ENCODE assay signal across 20 cellular contexts in genomic region chr5:78555870-78556269, GRCh38.
DNase-seq lines count a peak whose midpoint lies in the region; ATAC-seq, FAIRE-seq and TF ChIP-seq lines count a peak whose summit lies in the region.
"Had no signal": no experiment of that assay in that cellular context is flagged by ENCODE, and none has a peak within 500 bp of the region (broad histone marks: within the 10 kb centered on the region; RNA-seq: fewer than 3 reads in every experiment).

No MANE protein-coding gene starts in this region.

- H2AFZ ChIP-seq in Loucy (ENCODE audit: low read length) (no peak overlapping the region), K562 (ENCODE audit: low read depth, low read length) (no peak overlapping the region)

- no peak overlapping the region for H3K4me2 ChIP-seq in Loucy (ENCODE audit: low read depth, low read length, poor library complexity, severe bottlenecking)
- no peak overlapping the region for H3K4me2 ChIP-seq in K562 (ENCODE audit: insufficient read depth, low read length)

- H3K79me2 ChIP-seq in Loucy (ENCODE audit: insufficient read depth, low read length) = no peaks in the 10 kb centered on the region
- H3K79me2 ChIP-seq in K562 (ENCODE audit: control insufficient read depth, insufficient read depth, low read length) = no peaks in the 10 kb centered on the region

- H3K36me3 Mint-ChIP-seq in endodermal cell (ENCODE audit: low read depth) = peaks cover 53% of the 10 kb centered on the region
- peaks cover 87% of the 10 kb centered on the region for H3K36me3 Mint-ChIP-seq in nephron progenitor cell (ENCODE audit: low read depth)
- H3K36me3 Mint-ChIP-seq: CD4-positive, CD25-positive, alpha-beta regulatory T cell had no signal

- H3K9me3 Mint-ChIP-seq in endodermal cell (no peaks in the 10 kb centered on the region), nephron progenitor cell (peaks cover 24% of the 10 kb centered on the region)

- POLR2A ChIA-PET in K562 (lab: Yijun Ruan, JAX) = interaction anchor here (0.6 kb wide), 1 partner anchor 181 kb away, joined by 4 read pairs; no protein-coding TSS in a partner anchor

- no peaks in the 10 kb centered on the region for H3F3A ChIP-seq in Loucy (ENCODE audit: low read depth)

- no peak for TF ChIP-seq POLR2A in K562 (conservative IDR thresholded peaks at IDR 0.05)

- in situ Hi-C loops in K562 (cut with MboI) (no loop called here), brain microvascular endothelial cell (cut with HindIII; ENCODE audit: low pct_ligation_motif_present, low sequenced_read_pairs) (no loop called here)

- H3K9me1 ChIP-seq in K562 (ENCODE audit: control insufficient read depth, insufficient read depth, low read length) = no peaks in the 10 kb centered on the region

- intact Hi-C loops in left ventricle myocardium inferior (cut with micrococcal nuclease) (no loop called here), left ventricle myocardium superior (cut with micrococcal nuclease) (no loop called here), K562 (cut with micrococcal nuclease) (no loop called here)

- H3K27me3 Mint-ChIP-seq in endodermal cell (ENCODE audit: insufficient read depth) (no peaks in the 10 kb centered on the region), nephron progenitor cell (ENCODE audit: low read depth, poor library complexity) (peaks cover 3% of the 10 kb centered on the region)

- DNase-seq in left ventricle myocardium inferior = no peak
- no peak for DNase-seq in left ventricle myocardium superior
- no peak for DNase-seq in K562 (ENCODE audit: extremely low read depth in 1 of 4, low spot score in 3 of 4)
- DNase-seq in brain microvascular endothelial cell = no peak
- no peak for DNase-seq in endodermal cell
- DNase-seq in amygdala (lab: John Stamatoyannopoulos, UW) = no peak
- no peak for DNase-seq in nephron progenitor cell
- DNase-seq: 8988T; BE2C; CD4-positive, CD25-positive, alpha-beta regulatory T cell; DMS153; MV-4-11; NCI-H1694 treated with DMSO at 0.1 percent for 48 hours; NCI-H2227 treated with DMSO at 0.1 percent for 48 hours; NCI-H510A treated with DMSO at 0.1 percent for 48 hours; NCI-H82 had no signal

- no peaks in the 10 kb centered on the region for H3K36me3 ChIP-seq in left ventricle myocardium inferior
- H3K36me3 ChIP-seq in Loucy (ENCODE audit: insufficient read depth, low read length) = no peaks in the 10 kb centered on the region
- H3K36me3 ChIP-seq in K562 (ENCODE audit: control insufficient read depth, insufficient read depth, low read length) = no peaks in the 10 kb centered on the region
- H3K36me3 ChIP-seq in brain microvascular endothelial cell (replicated peaks) = no peaks in the 10 kb centered on the region
- peaks cover 47% of the 10 kb centered on the region for H3K36me3 ChIP-seq in endodermal cell (ENCODE audit: control insufficient read depth, insufficient read depth, low read length)
- H3K36me3 ChIP-seq: BE2C, HAP-1, SJSA1 had no signal

- WGBS in K562 (ENCODE audit: insufficient coverage, low coverage, missing lambda C conversion rate) = 6% methylated on average over 1 of the region's 1 CpG
- 94% methylated on average over 1 of the region's 1 CpG; no CpG with 5 or more reads in 1 of the 2 experiments for WGBS in endodermal cell (ENCODE audit: insufficient coverage in 1 of 2, insufficient read length in 1 of 2), 2 experiments

- H3K9me2 ChIP-seq in Loucy (replicated peaks; ENCODE audit: low read depth, low read length) = no peaks in the 10 kb centered on the region

- H3K4me3 ChIP-seq in left ventricle myocardium inferior = no peak overlapping the region
- H3K4me3 ChIP-seq in Loucy (ENCODE audit: low read length, poor library complexity, severe bottlenecking) = no peak overlapping the region
- no peak overlapping the region for H3K4me3 ChIP-seq in K562
- no peak overlapping the region for H3K4me3 ChIP-seq in brain microvascular endothelial cell (ENCODE audit: low read depth, low read length)
- H3K4me3 ChIP-seq in endodermal cell (ENCODE audit: low read length) = no peak overlapping the region
- H3K4me3 ChIP-seq: HAP-1, SJSA1 had no signal

- H4K20me1 ChIP-seq in Loucy (ENCODE audit: insufficient read depth, low read length, poor library complexity, severe bottlenecking) (no peaks in the 10 kb centered on the region), K562 (replicated peaks; ENCODE audit: control insufficient read depth, insufficient read depth, low read length) (0 out of 2 replicates have a peak, but pooled peaks cover 5% of the 10 kb centered on the region)

- no peaks in the 10 kb centered on the region for H3K9me3 ChIP-seq in left ventricle myocardium inferior (replicated peaks)
- no peaks in the 10 kb centered on the region for H3K9me3 ChIP-seq in Loucy (ENCODE audit: insufficient read depth, low read depth, low read length)
- H3K9me3 ChIP-seq in K562 (replicated peaks; ENCODE audit: control insufficient read depth, insufficient read depth, low read depth, low read length) = no peaks in the 10 kb centered on the region
- H3K9me3 ChIP-seq in endodermal cell (ENCODE audit: control insufficient read depth, low read length) = no peaks in the 10 kb centered on the region
- H3K9me3 ChIP-seq: BE2C, HAP-1, SJSA1 had no signal

- H3K4me3 Mint-ChIP-seq in endodermal cell (no peak overlapping the region), nephron progenitor cell (no peak overlapping the region)
- H3K4me3 Mint-ChIP-seq: CD4-positive, CD25-positive, alpha-beta regulatory T cell had no signal

- peaks cover 9% of the 10 kb centered on the region for H3K4me1 Mint-ChIP-seq in endodermal cell
- H3K4me1 Mint-ChIP-seq in nephron progenitor cell = peaks cover 29% of the 10 kb centered on the region

- CTCF ChIA-PET in K562 (lab: Yijun Ruan, JAX; ENCODE audit: low intra/inter-chr PET ratio) = interaction anchor here (0.8 kb wide), 1 partner anchor 71 kb away, joined by 3 read pairs; no protein-coding TSS in a partner anchor

- peak in 1 of 2 experiments; percentile 48; a peak in 2 of 4 replicates for TF ChIP-seq RAD21 in K562 (CRISPR knock-in tag; conservative IDR thresholded peaks at IDR 0.05 in 1 of 2, IDR thresholded peaks at IDR 0.05 in 1 of 2)

- FAIRE-seq in K562 (lab: Jason Lieb, UNC) = no peak
- FAIRE-seq: GM19239 had no signal

- no peak for ATAC-seq in left ventricle myocardium superior
- no peak for ATAC-seq in K562

- TF ChIP-seq EP300 in K562 (IDR thresholded peaks at IDR 0.05; ENCODE audit: low read length) = no peak

- no peak overlapping the region for H3K27ac Mint-ChIP-seq in endodermal cell
- H3K27ac Mint-ChIP-seq in nephron progenitor cell = no peak overlapping the region

- H3K27me3 ChIP-seq in left ventricle myocardium inferior (ENCODE audit: low read depth) = no peaks in the 10 kb centered on the region
- no peaks in the 10 kb centered on the region for H3K27me3 ChIP-seq in Loucy (ENCODE audit: insufficient read depth, low read length, poor library complexity, severe bottlenecking)
- H3K27me3 ChIP-seq in K562 (ENCODE audit: control insufficient read depth in 2 of 2, insufficient read depth in 2 of 2, low read length in 2 of 2) = no peaks in the 10 kb centered on the region
- no peaks in the 10 kb centered on the region for H3K27me3 ChIP-seq in brain microvascular endothelial cell (replicated peaks)
- H3K27me3 ChIP-seq in endodermal cell (ENCODE audit: control insufficient read depth, insufficient read depth, low read length, poor library complexity, severe bottlenecking) = no peaks in the 10 kb centered on the region
- H3K27me3 ChIP-seq: BE2C, SJSA1 had no signal

- H3K9ac ChIP-seq in Loucy (ENCODE audit: low read depth, low read length, poor library complexity, severe bottlenecking) (no peak overlapping the region), K562 (ENCODE audit: insufficient read depth in 1 of 2, low read depth in 2 of 2, low read length in 2 of 2) (no peak overlapping the region), endodermal cell (ENCODE audit: extremely low read depth, low read length, poor library complexity, severe bottlenecking) (no peak overlapping the region)

- H3K27ac ChIP-seq in left ventricle myocardium inferior (replicated peaks) (no peak overlapping the region), K562 (ENCODE audit: extremely low read depth, low read depth, low read length) (no peak overlapping the region), brain microvascular endothelial cell (no peak overlapping the region), endodermal cell (ENCODE audit: low read depth, low read length) (no peak overlapping the region)
- H3K27ac ChIP-seq: SJSA1 had no signal

- H3K4me1 ChIP-seq in left ventricle myocardium inferior (peaks cover 23% of the 10 kb centered on the region), Loucy (ENCODE audit: insufficient read depth, low read length, poor library complexity, severe bottlenecking) (no peaks in the 10 kb centered on the region), K562 (replicated peaks in 1 of 2; ENCODE audit: control insufficient read depth in 2 of 2, insufficient read depth in 2 of 2, low read length in 2 of 2) (no peaks in the 10 kb centered on the region), endodermal cell (ENCODE audit: control insufficient read depth, insufficient read depth, low read length) (peaks cover 3% of the 10 kb centered on the region)
- H3K4me1 ChIP-seq: BE2C, HAP-1 had no signal

- TF ChIP-seq CTCF in left ventricle myocardium inferior (IDR thresholded peaks at IDR 0.05; ENCODE audit: borderline replicate concordance) (peak; percentile 20), Loucy (conservative IDR thresholded peaks at IDR 0.05; ENCODE audit: low read length) (peak; percentile 40), K562 (IDR thresholded peaks at IDR 0.05 in 2 of 3, conservative IDR thresholded peaks at IDR 0.05 in 1 of 3; ENCODE audit: insufficient read depth in 2 of 3, low read depth in 1 of 3, low read length in 3 of 3) (peak; percentile 10 to 43 (median 39); a peak in 2 of 6 replicates), brain microvascular endothelial cell (IDR thresholded peaks at IDR 0.05; ENCODE audit: low read depth, low read length, missing control alignments) (no peak), endodermal cell (conservative IDR thresholded peaks at IDR 0.05) (no peak), nephron progenitor cell (IDR thresholded peaks at IDR 0.05) (no peak)

- BruUV-seq in K562 (replicated peaks; lab: Mats Ljungman, UMichigan) = no TSS peak

TF ChIP-seq in K562, 482 proteins besides CTCF, POLR2A, EP300 and RAD21 (continues in another document):
- TF ChIP-seq HDAC1 (IDR thresholded peaks at IDR 0.05) (no peak), PREB (CRISPR knock-in tag; IDR thresholded peaks at IDR 0.05) (no peak)

Comparison
In these comparisons a context has a peak if more than half of its experiments do, and no peak if none do; other contexts are left out.
1. CTCF ChIP-seq: peak in left ventricle myocardium inferior (single experiment), Loucy (single experiment) and K562 (3 of 3); none in brain microvascular endothelial cell (single experiment), endodermal cell (single experiment) and nephron progenitor cell (single experiment).